ENCODE assay signal across 31 cellular contexts in the genomic region with DNA sequence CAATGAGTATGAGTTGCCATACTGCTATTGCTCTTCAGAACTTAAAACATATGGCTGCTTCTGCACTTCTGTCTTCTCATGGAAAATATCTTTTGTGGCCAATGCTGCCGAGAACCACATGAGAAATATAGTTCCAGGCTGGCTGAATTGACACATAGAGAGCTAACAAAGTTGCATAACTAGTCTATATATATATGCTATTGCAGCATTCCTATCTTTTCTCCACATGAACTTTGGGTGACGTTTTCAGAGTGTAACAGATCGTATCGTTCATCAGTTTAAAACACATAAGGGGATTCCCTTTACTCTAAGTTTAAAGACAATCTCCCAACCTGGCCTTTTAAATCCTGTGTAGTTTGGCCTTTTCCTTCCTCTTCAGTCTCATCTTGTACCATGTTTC.
DNase-seq lines count a peak whose midpoint lies in the region; ATAC-seq and TF ChIP-seq lines count a peak whose summit lies in the region.
"Had no signal": no experiment of that assay in that cellular context is flagged by ENCODE, and none has a peak within 500 bp of the region (broad histone marks: within the 10 kb centered on the region; RNA-seq: fewer than 3 reads in every experiment).

No MANE protein-coding gene starts in this region.

- H3K36me3 ChIP-seq in SJCRH30 (no peaks in the 10 kb centered on the region), body of pancreas (replicated peaks in 1 of 2; ENCODE audit: insufficient read depth in 1 of 2, low read depth in 2 of 2) (no peaks in the 10 kb centered on the region)
- H3K36me3 ChIP-seq: heart left ventricle, sigmoid colon, tibial nerve had no signal

- TF ChIP-seq CTCF in fibroblast of villous mesenchyme (IDR thresholded peaks at IDR 0.05; ENCODE audit: insufficient read depth, low read depth, low read length): no peak
- no peak for TF ChIP-seq CTCF in body of pancreas (IDR thresholded peaks at IDR 0.05)

- DNase-seq in SIG-M5 treated with dmso at 0.1 percent for 504 hours (lab: John Stamatoyannopoulos, UW; ENCODE audit: unreplicated experiment): peak; percentile 92
- DNase-seq in SIG-M5 (lab: John Stamatoyannopoulos, UW): no peak
- no peak for DNase-seq in SJCRH30
- peak; percentile 67 for DNase-seq in fibroblast of villous mesenchyme (ENCODE audit: low read depth)
- DNase-seq in activated CD4-positive, alpha-beta T cell treated with anti-CD3 and anti-CD28 coated beads, Interleukin-2, amount 50 U/mL, for 4 hours: no peak
- no peak for DNase-seq in activated effector memory CD4-positive, alpha-beta T cell treated with Interleukin-2 at 50 U/mL for 16 hours
- DNase-seq in kidney tubule cell (ENCODE audit: low spot score): no peak
- DNase-seq in body of pancreas: no peak
- DNase-seq: activated CD4-positive, alpha-beta T cell treated with anti-CD3 and anti-CD28 coated beads for 48 hours; activated CD8-positive, alpha-beta memory T cell treated with anti-CD3 and anti-CD28 coated beads for 24 hours; activated effector memory CD4-positive, alpha-beta T cell treated with anti-CD3 and anti-CD28 coated beads, Interleukin-2, amount 50 U/mL, for 16 hours; activated naive CD8-positive, alpha-beta T cell treated with anti-CD3 and anti-CD28 coated beads, Interleukin-2, amount 10 ng/mL, durations not matched to agents 7 days and 5 days; activated T-cell treated with anti-CD3 and anti-CD28 coated beads, Interleukin-2, amount 50 U/mL, for 1 hour; C1 segment of cervical spinal cord; dermis blood vessel endothelial cell; endodermal cell; H9; heart left ventricle; midbrain; naive B cell; NCI-H1092; NCI-H187 treated with DMSO at 0.1 percent for 48 hours; NCI-H2171; PC-9; psoas muscle; sigmoid colon; stimulated activated CD4-positive, alpha-beta T cell treated with anti-CD3 and anti-CD28 coated beads, Interleukin-4, amount 100 ng/mL, for 24 hours; SW 1271; T-helper 9 cell had no signal

- no peak overlapping the region for H3K4me3 ChIP-seq in SJCRH30
- no peak overlapping the region for H3K4me3 ChIP-seq in fibroblast of villous mesenchyme (ENCODE audit: low read depth, low read length)
- H3K4me3 ChIP-seq in body of pancreas: no peak overlapping the region
- H3K4me3 ChIP-seq: heart left ventricle, PC-9, psoas muscle, sigmoid colon, tibial nerve had no signal

- H3K27ac ChIP-seq in SJCRH30: peak overlapping the region; percentile 43; the same call in 1 of the 2 replicates
- H3K27ac ChIP-seq in body of pancreas: no peak overlapping the region
- H3K27ac ChIP-seq: 22Rv1, heart left ventricle, PC-9, psoas muscle, sigmoid colon, tibial nerve had no signal

- H3K27me3 ChIP-seq in SJCRH30: no peaks in the 10 kb centered on the region
- no peaks in the 10 kb centered on the region for H3K27me3 ChIP-seq in body of pancreas
- H3K27me3 ChIP-seq: heart left ventricle, sigmoid colon, tibial nerve had no signal

- H3K4me1 ChIP-seq in SJCRH30: peaks cover 12% of the 10 kb centered on the region; the same call in 1 of the 2 replicates
- H3K4me1 ChIP-seq in body of pancreas: peaks cover 14% of the 10 kb centered on the region
- H3K4me1 ChIP-seq: heart left ventricle, psoas muscle, tibial nerve had no signal

- 53 to 59% methylated on average over 4 of the region's 4 CpGs for WGBS in body of pancreas, 2 donors

- TF ChIP-seq POLR2A in body of pancreas (IDR thresholded peaks at IDR 0.05): no peak

- H3K9me3 ChIP-seq in SJCRH30 (replicated peaks): no peaks in the 10 kb centered on the region
- no peaks in the 10 kb centered on the region for H3K9me3 ChIP-seq in body of pancreas
- H3K9me3 ChIP-seq: heart left ventricle, psoas muscle, sigmoid colon, tibial nerve had no signal

- intact Hi-C loops in body of pancreas (cut with DNase I): no loop called here

- no peak for ATAC-seq in body of pancreas
- ATAC-seq: heart left ventricle, psoas muscle had no signal

Comparison
In these comparisons a context has a peak if more than half of its experiments do, and no peak if none do; other contexts are left out.
1. DNase-seq: peak in SIG-M5 treated with dmso at 0.1 percent for 504 hours (single experiment) and fibroblast of villous mesenchyme (single experiment); none in SIG-M5 (single experiment), SJCRH30 (0 of 2), activated CD4-positive, alpha-beta T cell treated with anti-CD3 and anti-CD28 coated beads, Interleukin-2, amount 50 U/mL, for 4 hours (0 of 2), activated effector memory CD4-positive, alpha-beta T cell treated with Interleukin-2 at 50 U/mL for 16 hours (single experiment), kidney tubule cell (single experiment) and body of pancreas (0 of 4).